In genomic region chr1:235843458-235843857, GRCh38 we compare ENCODE assay signal across 8 cellular contexts. TPM values are rescaled to one million over a fixed set of nuclear protein-coding genes. Genes with fewer than 3 reads are reported as not detected.
A peak's percentile ranks its signal among the peaks of the same experiment; 100 is the strongest.
DNase-seq lines count a peak whose midpoint lies in the region; ATAC-seq, FAIRE-seq and TF ChIP-seq lines count a peak whose summit lies in the region.

No MANE protein-coding gene starts in this region.

- no peak overlapping the region for H3K27ac Mint-ChIP-seq in central memory CD8-positive, alpha-beta T cell (ENCODE audit: low read depth)
- H3K27ac Mint-ChIP-seq in memory B cell: peak overlapping the region; percentile 82

- no peaks in the 10 kb centered on the region for H3K9me3 Mint-ChIP-seq in central memory CD8-positive, alpha-beta T cell
- H3K9me3 Mint-ChIP-seq in memory B cell: peaks cover 7% of the 10 kb centered on the region

- DNase-seq in ACHN: peak; percentile 65
- DNase-seq in GM12891 (ENCODE audit: insufficient read length, low spot score): no peak
- peak; percentile 76 for DNase-seq in NCI-H69 (lab: John Stamatoyannopoulos, UW)
- DNase-seq in central memory CD8-positive, alpha-beta T cell (ENCODE audit: low spot score in 2 of 2): no peak
- DNase-seq in memory B cell (ENCODE audit: low spot score in 2 of 2): no peak
- no peak for DNase-seq in tibial artery

- in situ Hi-C loops in ACHN (cut with HindIII; ENCODE audit: low pct_ligation_motif_present, low pct_unique_long_range_greater_than_20kb, low sequenced_read_pairs): no loop called here

- TF ChIP-seq POLR2A in GM12891 (IDR thresholded peaks at IDR 0.05; ENCODE audit: low read depth, low read length): no peak

- no peaks in the 10 kb centered on the region for H3K27me3 ChIP-seq in tibial artery

- H3K4me3 ChIP-seq in tibial artery: no peak overlapping the region

- intact Hi-C loops in tibial artery (cut with DNase I; ENCODE audit: low total_unique reads): no loop called here

- no peaks in the 10 kb centered on the region for H3K27me3 Mint-ChIP-seq in central memory CD8-positive, alpha-beta T cell
- no peaks in the 10 kb centered on the region for H3K27me3 Mint-ChIP-seq in memory B cell

- peaks cover 69% of the 10 kb centered on the region for H3K4me1 Mint-ChIP-seq in central memory CD8-positive, alpha-beta T cell
- H3K4me1 Mint-ChIP-seq in memory B cell: peaks cover 52% of the 10 kb centered on the region

- FAIRE-seq in GM12891 (lab: Jason Lieb, UNC): peak; percentile 80

- no peaks in the 10 kb centered on the region for H3K36me3 ChIP-seq in tibial artery

- peaks cover 8% of the 10 kb centered on the region for H3K36me3 Mint-ChIP-seq in central memory CD8-positive, alpha-beta T cell (ENCODE audit: insufficient read depth)
- peaks cover 26% of the 10 kb centered on the region for H3K36me3 Mint-ChIP-seq in memory B cell

- H3K27ac ChIP-seq in tibial artery: no peak overlapping the region

- no peak overlapping the region for H3K4me3 Mint-ChIP-seq in central memory CD8-positive, alpha-beta T cell
- H3K4me3 Mint-ChIP-seq in memory B cell: no peak overlapping the region

- peak in 1 of 2 experiments; percentile 23 for TF ChIP-seq CTCF in tibial artery (IDR thresholded peaks at IDR 0.05)

- H3K9me3 ChIP-seq in tibial artery: no peaks in the 10 kb centered on the region

- H3K4me1 ChIP-seq in tibial artery: peaks cover 0 to 15% (median 11%) of the 10 kb centered on the region in 4 donors

- ATAC-seq in HG03175 (IDR thresholded peaks at IDR 0.05; ENCODE audit: unreplicated experiment) (peak; percentile 72), memory B cell (ENCODE audit: low read depth) (peak; percentile 67), GM21515 (IDR thresholded peaks at IDR 0.05; ENCODE audit: unreplicated experiment) (no peak)
- ATAC-seq in central memory CD8-positive, alpha-beta T cell (replicated peaks; ENCODE audit: extremely low read depth, poor library complexity, severe bottlenecking): peak; percentile 83

TF ChIP-seq in GM12891, 5 proteins besides CTCF, POLR2A, EP300 and RAD21:
- TF ChIP-seq PAX5 (IDR thresholded peaks at IDR 0.05; ENCODE audit: insufficient read depth, low read length, severe bottlenecking) (no peak), SPI1 (IDR thresholded peaks at IDR 0.05; ENCODE audit: low read depth, low read length) (no peak), TAF1 (IDR thresholded peaks at IDR 0.05; ENCODE audit: low read depth, low read length) (no peak), POLR2AphosphoS5 (IDR thresholded peaks at IDR 0.05; ENCODE audit: low read depth, low read length) (no peak), POU2F2 (IDR thresholded peaks at IDR 0.05; ENCODE audit: low read depth, low read length) (no peak)

RNA-seq across cellular contexts. Expression of gene LYST, which starts 23.2 kb away (rescaled TPM):
- polyA plus RNA-seq in GM12891 (2012; ENCODE audit: low read depth, missing spikeins): 4.1 TPM

Comparison
In these comparisons a context has a peak if more than half of its experiments do, and no peak if none do; other contexts are left out.
1. DNase-seq: peak in ACHN (single experiment) and NCI-H69 (single experiment); none in GM12891 (single experiment), central memory CD8-positive, alpha-beta T cell (0 of 2), memory B cell (0 of 2) and tibial artery (0 of 2).